ENCODE assay signal across 8 cellular contexts in genomic region chr12:89245090-89245489, GRCh38.
DNase-seq lines count a peak whose midpoint lies in the region; ATAC-seq lines count a peak whose summit lies in the region.

No MANE protein-coding gene starts in this region.

- no peak overlapping the region for H3K27ac ChIP-seq in iPS-20b (ENCODE audit: low read length)

- H3K9me3 Mint-ChIP-seq in activated CD8-positive, alpha-beta T cell treated with anti-CD3 and anti-CD28 coated beads, Interleukin-2, amount 10 ng/mL, durations not matched to agents 7 days and 5 days (ENCODE audit: insufficient read depth): peaks cover 21% of the 10 kb centered on the region

- peaks cover 44% of the 10 kb centered on the region for H3K4me1 ChIP-seq in iPS-20b (ENCODE audit: insufficient read depth, low read length)

- H3K36me3 Mint-ChIP-seq in activated CD8-positive, alpha-beta T cell treated with anti-CD3 and anti-CD28 coated beads, Interleukin-2, amount 10 ng/mL, durations not matched to agents 7 days and 5 days (ENCODE audit: low read depth): peaks cover 34% of the 10 kb centered on the region

- H3K9me3 ChIP-seq in iPS-20b (ENCODE audit: insufficient read depth, low read depth, low read length): no peaks in the 10 kb centered on the region

- POLR2A ChIA-PET in activated CD8-positive, alpha-beta T cell treated with anti-CD3 and anti-CD28 coated beads, Interleukin-2, amount 10 ng/mL, durations not matched to agents 7 days and 5 days (lab: Charles Lee): interaction anchor here (0.5 to 4.9 kb wide), 10 partner anchors 11 to 206 kb away, joined by 3 to 83 read pairs (median 6); partner anchors contain the start of gene DUSP6

- H3K27me3 Mint-ChIP-seq in activated CD8-positive, alpha-beta T cell treated with anti-CD3 and anti-CD28 coated beads, Interleukin-2, amount 10 ng/mL, durations not matched to agents 7 days and 5 days (ENCODE audit: low read depth): no peaks in the 10 kb centered on the region

- CTCF ChIA-PET in activated CD8-positive, alpha-beta T cell treated with anti-CD3 and anti-CD28 coated beads, Interleukin-2, amount 10 ng/mL, durations not matched to agents 7 days and 5 days (lab: Charles Lee): interaction anchor here (0.6 to 5.2 kb wide), 31 partner anchors 10 to 233 kb away, joined by 3 to 50 read pairs (median 6); partner anchors contain the start of gene DUSP6

- H3K4me1 Mint-ChIP-seq in activated CD8-positive, alpha-beta T cell treated with anti-CD3 and anti-CD28 coated beads, Interleukin-2, amount 10 ng/mL, durations not matched to agents 7 days and 5 days (ENCODE audit: low read depth): peaks cover 68% of the 10 kb centered on the region

- peak; percentile 95 for ATAC-seq in activated CD8-positive, alpha-beta T cell treated with anti-CD3 and anti-CD28 coated beads, Interleukin-2, amount 10 ng/mL, durations not matched to agents 7 days and 5 days
- ATAC-seq in HG03521 (IDR thresholded peaks at IDR 0.05; ENCODE audit: unreplicated experiment) (no peak), GM18861 (IDR thresholded peaks at IDR 0.05; ENCODE audit: unreplicated experiment) (no peak)

- peak overlapping the region; percentile 66 for H3K4me3 Mint-ChIP-seq in activated CD8-positive, alpha-beta T cell treated with anti-CD3 and anti-CD28 coated beads, Interleukin-2, amount 10 ng/mL, durations not matched to agents 7 days and 5 days

- peak; percentile 34 for DNase-seq in AG08396 (ENCODE audit: low spot score)
- peak; percentile 57 for DNase-seq in KG1 (lab: John Stamatoyannopoulos, UW)
- peak; percentile 83 for DNase-seq in activated CD8-positive, alpha-beta T cell treated with anti-CD3 and anti-CD28 coated beads, Interleukin-2, amount 10 ng/mL, durations not matched to agents 7 days and 5 days
- DNase-seq in SW 1271 (lab: John Stamatoyannopoulos, UW): no peak
- no peak for DNase-seq in NCI-H2171 (lab: John Stamatoyannopoulos, UW)

- H3K4me3 ChIP-seq in iPS-20b (ENCODE audit: low read length): peak overlapping the region; percentile 10; the same call in 1 of the 2 replicates

- H3K27me3 ChIP-seq in iPS-20b (ENCODE audit: insufficient read depth, low read length): peaks cover 35% of the 10 kb centered on the region

- H3K27ac Mint-ChIP-seq in activated CD8-positive, alpha-beta T cell treated with anti-CD3 and anti-CD28 coated beads, Interleukin-2, amount 10 ng/mL, durations not matched to agents 7 days and 5 days: peak overlapping the region; percentile 86

- H3K36me3 ChIP-seq in iPS-20b (ENCODE audit: insufficient read depth, low read depth, low read length): no peaks in the 10 kb centered on the region

- H3K9ac ChIP-seq in iPS-20b (ENCODE audit: low read depth, low read length): no peak overlapping the region

Comparison
In these comparisons a context has a peak if more than half of its experiments do, and no peak if none do; other contexts are left out.
1. DNase-seq: peak in AG08396 (single experiment), KG1 (single experiment) and activated CD8-positive, alpha-beta T cell treated with anti-CD3 and anti-CD28 coated beads, Interleukin-2, amount 10 ng/mL, durations not matched to agents 7 days and 5 days (single experiment); none in SW 1271 (0 of 2) and NCI-H2171 (single experiment).